25 cellular contexts compared by ENCODE assay signal in genomic region chr5:50301756-50302155, GRCh38.
"Had no signal": no experiment of that assay in that cellular context is flagged by ENCODE, and none has a peak within 500 bp of the region (broad histone marks: within the 10 kb centered on the region; RNA-seq: fewer than 3 reads in every experiment).

No MANE protein-coding gene starts in this region.

- H3K27ac ChIP-seq: dorsolateral prefrontal cortex, esophagus muscularis mucosa, gastroesophageal sphincter, heart left ventricle, hepatocyte, left lung, prostate gland, right atrium auricular region, suprapubic skin, vagina had no signal

- H2AFZ ChIP-seq: hepatocyte had no signal

- H3K79me2 ChIP-seq: hepatocyte had no signal

- H3K4me1 Mint-ChIP-seq: nephron progenitor cell; stimulated activated naive CD8-positive, alpha-beta T cell treated with anti-CD3 and anti-CD28 coated beads, Interleukin-15, amount 100 ng/mL, for 72 hours had no signal

- H3K4me3 ChIP-seq: dorsolateral prefrontal cortex, esophagus muscularis mucosa, gastroesophageal sphincter, heart left ventricle, hepatocyte, left lung, prostate gland, right atrium auricular region, smooth muscle cell, suprapubic skin, vagina had no signal

- H3K27me3 Mint-ChIP-seq: naive thymus-derived CD8-positive, alpha-beta T cell; stimulated activated naive CD8-positive, alpha-beta T cell treated with anti-CD3 and anti-CD28 coated beads, Interleukin-15, amount 100 ng/mL, for 72 hours had no signal

- H3K4me1 ChIP-seq: esophagus muscularis mucosa, gastroesophageal sphincter, heart left ventricle, left lung, prostate gland, right atrium auricular region, suprapubic skin, vagina had no signal

- H3K27ac Mint-ChIP-seq: naive thymus-derived CD8-positive, alpha-beta T cell; nephron progenitor cell; stimulated activated naive CD8-positive, alpha-beta T cell treated with anti-CD3 and anti-CD28 coated beads, Interleukin-15, amount 100 ng/mL, for 72 hours had no signal

- H3K27me3 ChIP-seq: esophagus muscularis mucosa, foreskin keratinocyte, gastroesophageal sphincter, hepatocyte, left lung, right atrium auricular region, suprapubic skin, vagina had no signal

- DNase-seq: dorsolateral prefrontal cortex; effector CD4-positive, alpha-beta T cell; heart left ventricle; left cardiac atrium; left lung; naive thymus-derived CD8-positive, alpha-beta T cell; nephron progenitor cell; nucleus accumbens; stimulated activated CD4-positive, alpha-beta T cell treated with anti-CD3 and anti-CD28 coated beads, Interleukin-12 subunit alpha, Interleukin-12 subunit beta, amount 100 ng/mL, for 4 hours; stimulated activated CD4-positive, alpha-beta T cell treated with anti-CD3 and anti-CD28 coated beads, Interleukin-1b, Interleukin-23, amount 100 ng/mL, for 48 hours; stimulated activated CD4-positive, alpha-beta T cell treated with anti-CD3 and anti-CD28 coated beads, Interleukin-4, amount 100 ng/mL, for 1 hour; stimulated activated CD8-positive, alpha-beta memory T cell treated with anti-CD3 and anti-CD28 coated beads, Interleukin-4, amount 100 ng/mL, for 48 hours; stimulated activated naive CD4-positive, alpha-beta T cell; stimulated activated naive CD8-positive, alpha-beta T cell treated with anti-CD3 and anti-CD28 coated beads, Interleukin-15, amount 100 ng/mL, for 72 hours; trophoblast cell had no signal

- H3K36me3 ChIP-seq: esophagus muscularis mucosa, gastroesophageal sphincter, heart left ventricle, left lung, prostate gland, right atrium auricular region, suprapubic skin, vagina had no signal

- H3K9me3 ChIP-seq: esophagus muscularis mucosa, gastroesophageal sphincter, left lung, prostate gland, right atrium auricular region, suprapubic skin, vagina had no signal

- ATAC-seq: gastroesophageal sphincter; heart left ventricle; left cardiac atrium; left lung; naive thymus-derived CD8-positive, alpha-beta T cell; sciatic nerve; stimulated activated naive CD8-positive, alpha-beta T cell treated with anti-CD3 and anti-CD28 coated beads, Interleukin-15, amount 100 ng/mL, for 72 hours had no signal

- H3K4me2 ChIP-seq: hepatocyte, smooth muscle cell had no signal

- H3K4me3 Mint-ChIP-seq: naive thymus-derived CD8-positive, alpha-beta T cell; nephron progenitor cell; stimulated activated naive CD8-positive, alpha-beta T cell treated with anti-CD3 and anti-CD28 coated beads, Interleukin-15, amount 100 ng/mL, for 72 hours had no signal
